In genomic region chr4:112125416-112125815, GRCh38 we compare ENCODE assay signal across 8 cellular contexts.
"Had no signal": no experiment of that assay in that cellular context is flagged by ENCODE, and none has a peak within 500 bp of the region (broad histone marks: within the 10 kb centered on the region; RNA-seq: fewer than 3 reads in every experiment).

No MANE protein-coding gene starts in this region.

- ATAC-seq: GM23338, HepG2 had no signal

- FAIRE-seq: H1, H54, HepG2 had no signal

- H3K27ac ChIP-seq: HL-60 had no signal

- H3K4me2 ChIP-seq: GM23338 had no signal

- H2AFZ ChIP-seq: GM23338 had no signal

- H3K4me3 ChIP-seq: GM23338 had no signal

- DNase-seq: H9, HCEC 1CT, KBM-7 had no signal
